ENCODE assay signal across 1 cellular context in the genomic region with DNA sequence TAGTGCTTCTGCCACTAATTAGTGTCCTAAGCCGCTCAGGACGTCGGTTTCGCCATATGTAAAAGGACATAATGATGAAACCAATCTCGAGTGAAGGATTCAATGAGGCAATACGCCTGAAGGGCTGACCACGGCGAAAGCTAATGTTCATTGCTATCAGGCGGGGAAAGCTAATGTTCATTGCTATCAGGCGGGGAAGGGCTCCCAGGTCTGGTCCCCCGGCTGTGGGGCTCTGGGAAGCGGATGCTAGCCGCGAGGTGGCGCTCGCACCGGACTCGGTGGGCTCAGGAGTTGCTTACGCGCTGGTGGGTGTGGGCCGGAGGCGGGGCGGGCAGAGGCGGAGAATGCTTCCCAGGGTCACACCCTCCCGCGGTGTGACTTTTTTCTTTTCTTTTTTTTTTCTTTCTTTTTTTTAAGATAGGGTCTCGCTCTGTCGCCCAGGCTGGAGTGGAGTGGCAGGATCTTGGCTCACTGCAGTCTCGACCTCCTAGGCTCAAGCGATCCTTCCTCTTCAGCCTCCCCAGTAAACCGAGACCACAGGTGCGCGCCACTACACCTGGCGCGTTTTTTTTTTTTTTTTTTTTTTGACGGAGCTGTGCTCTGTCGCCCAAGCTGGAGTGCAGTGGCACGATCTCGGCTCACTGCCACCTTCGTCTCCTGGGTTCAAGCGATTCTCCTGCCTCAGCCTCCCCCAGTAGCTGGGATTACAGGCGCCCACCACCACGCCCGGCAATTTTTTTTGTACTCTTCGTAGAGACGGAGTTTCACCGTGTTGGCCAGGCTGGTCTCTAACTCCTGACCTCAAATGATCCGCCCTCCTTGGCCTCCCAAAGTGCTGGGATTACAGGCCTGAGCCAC.
TF ChIP-seq lines count a peak whose summit lies in the region.

No MANE protein-coding gene starts in this region.

TF ChIP-seq in HepG2, 621 proteins besides CTCF, POLR2A, EP300 and RAD21 (continues in another document):
- TF ChIP-seq ZFY (CRISPR knock-in tag; IDR thresholded peaks at IDR 0.05) (no peak), SRSF1 (optimal IDR thresholded peaks at IDR 0.05; ENCODE audit: low read depth, low read length) (no peak), THAP11 (CRISPR knock-in tag; IDR thresholded peaks at IDR 0.05) (0 out of 2 replicates have a peak, but pooled peaks have one; percentile 24), ARNT (IDR thresholded peaks at IDR 0.05) (no peak), ZNF724P (CRISPR knock-in tag; IDR thresholded peaks at IDR 0.05; ENCODE audit: borderline replicate concordance) (no peak), NFYB (CRISPR knock-in tag; IDR thresholded peaks at IDR 0.05) (no peak), JUNB (CRISPR knock-in tag; IDR thresholded peaks at IDR 0.05; ENCODE audit: borderline replicate concordance) (no peak), THYN1 (CRISPR knock-in tag; IDR thresholded peaks at IDR 0.05; ENCODE audit: borderline replicate concordance, low read depth) (no peak), SALL2 (CRISPR knock-in tag; IDR thresholded peaks at IDR 0.05) (peak; percentile 31; the same call in 1 of the 2 replicates), MTF2 (CRISPR knock-in tag; IDR thresholded peaks at IDR 0.05; ENCODE audit: borderline replicate concordance) (peak; percentile 59; the same call in 1 of the 2 replicates), KLF11 (CRISPR knock-in tag; IDR thresholded peaks at IDR 0.05) (no peak), HNRNPH1 (optimal IDR thresholded peaks at IDR 0.05; ENCODE audit: low read depth, low read length) (no peak), MYC (CRISPR knock-in tag; IDR thresholded peaks at IDR 0.05; ENCODE audit: borderline replicate concordance) (peak; percentile 29; the same call in 1 of the 2 replicates), NCOA2 (CRISPR knock-in tag; IDR thresholded peaks at IDR 0.05) (no peak), TARDBP (CRISPR knock-in tag; IDR thresholded peaks at IDR 0.05) (no peak), SALL1 (CRISPR knock-in tag; IDR thresholded peaks at IDR 0.05) (0 out of 2 replicates have a peak, but pooled peaks have one; percentile 33), MEF2D (CRISPR knock-in tag; IDR thresholded peaks at IDR 0.05) (no peak), STAG1 (CRISPR knock-in tag; IDR thresholded peaks at IDR 0.05) (peak; percentile 60), ZNF468 (CRISPR knock-in tag; IDR thresholded peaks at IDR 0.05) (no peak), ZNF589 (CRISPR knock-in tag; conservative IDR thresholded peaks at IDR 0.05) (no peak), SIX1 (CRISPR knock-in tag; IDR thresholded peaks at IDR 0.05; ENCODE audit: borderline replicate concordance) (no peak), SIN3A (IDR thresholded peaks at IDR 0.05; ENCODE audit: borderline replicate concordance, low read depth, low read length) (no peak), ZNF124 (CRISPR knock-in tag; IDR thresholded peaks at IDR 0.05) (0 out of 2 replicates have a peak, but pooled peaks have one; percentile 30), FOXK1 (CRISPR knock-in tag; IDR thresholded peaks at IDR 0.05; ENCODE audit: borderline replicate concordance, low read depth) (peak; percentile 18; the same call in 1 of the 2 replicates)
- TF ChIP-seq, protein P1, sequence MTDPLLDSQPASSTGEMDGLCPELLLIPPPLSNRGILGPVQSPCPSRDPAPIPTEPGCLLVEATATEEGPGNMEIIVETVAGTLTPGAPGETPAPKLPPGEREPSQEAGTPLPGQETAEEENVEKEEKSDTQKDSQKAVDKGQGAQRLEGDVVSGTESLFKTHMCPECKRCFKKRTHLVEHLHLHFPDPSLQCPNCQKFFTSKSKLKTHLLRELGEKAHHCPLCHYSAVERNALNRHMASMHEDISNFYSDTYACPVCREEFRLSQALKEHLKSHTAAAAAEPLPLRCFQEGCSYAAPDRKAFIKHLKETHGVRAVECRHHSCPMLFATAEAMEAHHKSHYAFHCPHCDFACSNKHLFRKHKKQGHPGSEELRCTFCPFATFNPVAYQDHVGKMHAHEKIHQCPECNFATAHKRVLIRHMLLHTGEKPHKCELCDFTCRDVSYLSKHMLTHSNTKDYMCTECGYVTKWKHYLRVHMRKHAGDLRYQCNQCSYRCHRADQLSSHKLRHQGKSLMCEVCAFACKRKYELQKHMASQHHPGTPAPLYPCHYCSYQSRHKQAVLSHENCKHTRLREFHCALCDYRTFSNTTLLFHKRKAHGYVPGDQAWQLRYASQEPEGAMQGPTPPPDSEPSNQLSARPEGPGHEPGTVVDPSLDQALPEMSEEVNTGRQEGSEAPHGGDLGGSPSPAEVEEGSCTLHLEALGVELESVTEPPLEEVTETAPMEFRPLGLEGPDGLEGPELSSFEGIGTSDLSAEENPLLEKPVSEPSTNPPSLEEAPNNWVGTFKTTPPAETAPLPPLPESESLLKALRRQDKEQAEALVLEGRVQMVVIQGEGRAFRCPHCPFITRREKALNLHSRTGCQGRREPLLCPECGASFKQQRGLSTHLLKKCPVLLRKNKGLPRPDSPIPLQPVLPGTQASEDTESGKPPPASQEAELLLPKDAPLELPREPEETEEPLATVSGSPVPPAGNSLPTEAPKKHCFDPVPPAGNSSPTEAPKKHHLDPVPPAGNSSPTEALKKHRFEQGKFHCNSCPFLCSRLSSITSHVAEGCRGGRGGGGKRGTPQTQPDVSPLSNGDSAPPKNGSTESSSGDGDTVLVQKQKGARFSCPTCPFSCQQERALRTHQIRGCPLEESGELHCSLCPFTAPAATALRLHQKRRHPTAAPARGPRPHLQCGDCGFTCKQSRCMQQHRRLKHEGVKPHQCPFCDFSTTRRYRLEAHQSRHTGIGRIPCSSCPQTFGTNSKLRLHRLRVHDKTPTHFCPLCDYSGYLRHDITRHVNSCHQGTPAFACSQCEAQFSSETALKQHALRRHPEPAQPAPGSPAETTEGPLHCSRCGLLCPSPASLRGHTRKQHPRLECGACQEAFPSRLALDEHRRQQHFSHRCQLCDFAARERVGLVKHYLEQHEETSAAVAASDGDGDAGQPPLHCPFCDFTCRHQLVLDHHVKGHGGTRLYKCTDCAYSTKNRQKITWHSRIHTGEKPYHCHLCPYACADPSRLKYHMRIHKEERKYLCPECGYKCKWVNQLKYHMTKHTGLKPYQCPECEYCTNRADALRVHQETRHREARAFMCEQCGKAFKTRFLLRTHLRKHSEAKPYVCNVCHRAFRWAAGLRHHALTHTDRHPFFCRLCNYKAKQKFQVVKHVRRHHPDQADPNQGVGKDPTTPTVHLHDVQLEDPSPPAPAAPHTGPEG (CRISPR knock-in tag; IDR thresholded peaks at IDR 0.05), result 0 out of 2 replicates have a peak, but pooled peaks have one; percentile 36
- TF ChIP-seq, protein P2, sequence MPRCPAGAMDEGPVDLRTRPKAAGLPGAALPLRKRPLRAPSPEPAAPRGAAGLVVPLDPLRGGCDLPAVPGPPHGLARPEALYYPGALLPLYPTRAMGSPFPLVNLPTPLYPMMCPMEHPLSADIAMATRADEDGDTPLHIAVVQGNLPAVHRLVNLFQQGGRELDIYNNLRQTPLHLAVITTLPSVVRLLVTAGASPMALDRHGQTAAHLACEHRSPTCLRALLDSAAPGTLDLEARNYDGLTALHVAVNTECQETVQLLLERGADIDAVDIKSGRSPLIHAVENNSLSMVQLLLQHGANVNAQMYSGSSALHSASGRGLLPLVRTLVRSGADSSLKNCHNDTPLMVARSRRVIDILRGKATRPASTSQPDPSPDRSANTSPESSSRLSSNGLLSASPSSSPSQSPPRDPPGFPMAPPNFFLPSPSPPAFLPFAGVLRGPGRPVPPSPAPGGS (CRISPR knock-in tag; IDR thresholded peaks at IDR 0.05), result no peak
- TF ChIP-seq, protein P3, sequence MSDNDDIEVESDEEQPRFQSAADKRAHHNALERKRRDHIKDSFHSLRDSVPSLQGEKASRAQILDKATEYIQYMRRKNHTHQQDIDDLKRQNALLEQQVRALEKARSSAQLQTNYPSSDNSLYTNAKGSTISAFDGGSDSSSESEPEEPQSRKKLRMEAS (IDR thresholded peaks at IDR 0.05), result 0 out of 2 replicates have a peak, but pooled peaks have one; percentile 18
- TF ChIP-seq, protein P4, sequence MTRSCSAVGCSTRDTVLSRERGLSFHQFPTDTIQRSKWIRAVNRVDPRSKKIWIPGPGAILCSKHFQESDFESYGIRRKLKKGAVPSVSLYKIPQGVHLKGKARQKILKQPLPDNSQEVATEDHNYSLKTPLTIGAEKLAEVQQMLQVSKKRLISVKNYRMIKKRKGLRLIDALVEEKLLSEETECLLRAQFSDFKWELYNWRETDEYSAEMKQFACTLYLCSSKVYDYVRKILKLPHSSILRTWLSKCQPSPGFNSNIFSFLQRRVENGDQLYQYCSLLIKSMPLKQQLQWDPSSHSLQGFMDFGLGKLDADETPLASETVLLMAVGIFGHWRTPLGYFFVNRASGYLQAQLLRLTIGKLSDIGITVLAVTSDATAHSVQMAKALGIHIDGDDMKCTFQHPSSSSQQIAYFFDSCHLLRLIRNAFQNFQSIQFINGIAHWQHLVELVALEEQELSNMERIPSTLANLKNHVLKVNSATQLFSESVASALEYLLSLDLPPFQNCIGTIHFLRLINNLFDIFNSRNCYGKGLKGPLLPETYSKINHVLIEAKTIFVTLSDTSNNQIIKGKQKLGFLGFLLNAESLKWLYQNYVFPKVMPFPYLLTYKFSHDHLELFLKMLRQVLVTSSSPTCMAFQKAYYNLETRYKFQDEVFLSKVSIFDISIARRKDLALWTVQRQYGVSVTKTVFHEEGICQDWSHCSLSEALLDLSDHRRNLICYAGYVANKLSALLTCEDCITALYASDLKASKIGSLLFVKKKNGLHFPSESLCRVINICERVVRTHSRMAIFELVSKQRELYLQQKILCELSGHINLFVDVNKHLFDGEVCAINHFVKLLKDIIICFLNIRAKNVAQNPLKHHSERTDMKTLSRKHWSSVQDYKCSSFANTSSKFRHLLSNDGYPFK (CRISPR knock-in tag; IDR thresholded peaks at IDR 0.05; ENCODE audit: borderline replicate concordance), result no peak
- TF ChIP-seq, protein P5, sequence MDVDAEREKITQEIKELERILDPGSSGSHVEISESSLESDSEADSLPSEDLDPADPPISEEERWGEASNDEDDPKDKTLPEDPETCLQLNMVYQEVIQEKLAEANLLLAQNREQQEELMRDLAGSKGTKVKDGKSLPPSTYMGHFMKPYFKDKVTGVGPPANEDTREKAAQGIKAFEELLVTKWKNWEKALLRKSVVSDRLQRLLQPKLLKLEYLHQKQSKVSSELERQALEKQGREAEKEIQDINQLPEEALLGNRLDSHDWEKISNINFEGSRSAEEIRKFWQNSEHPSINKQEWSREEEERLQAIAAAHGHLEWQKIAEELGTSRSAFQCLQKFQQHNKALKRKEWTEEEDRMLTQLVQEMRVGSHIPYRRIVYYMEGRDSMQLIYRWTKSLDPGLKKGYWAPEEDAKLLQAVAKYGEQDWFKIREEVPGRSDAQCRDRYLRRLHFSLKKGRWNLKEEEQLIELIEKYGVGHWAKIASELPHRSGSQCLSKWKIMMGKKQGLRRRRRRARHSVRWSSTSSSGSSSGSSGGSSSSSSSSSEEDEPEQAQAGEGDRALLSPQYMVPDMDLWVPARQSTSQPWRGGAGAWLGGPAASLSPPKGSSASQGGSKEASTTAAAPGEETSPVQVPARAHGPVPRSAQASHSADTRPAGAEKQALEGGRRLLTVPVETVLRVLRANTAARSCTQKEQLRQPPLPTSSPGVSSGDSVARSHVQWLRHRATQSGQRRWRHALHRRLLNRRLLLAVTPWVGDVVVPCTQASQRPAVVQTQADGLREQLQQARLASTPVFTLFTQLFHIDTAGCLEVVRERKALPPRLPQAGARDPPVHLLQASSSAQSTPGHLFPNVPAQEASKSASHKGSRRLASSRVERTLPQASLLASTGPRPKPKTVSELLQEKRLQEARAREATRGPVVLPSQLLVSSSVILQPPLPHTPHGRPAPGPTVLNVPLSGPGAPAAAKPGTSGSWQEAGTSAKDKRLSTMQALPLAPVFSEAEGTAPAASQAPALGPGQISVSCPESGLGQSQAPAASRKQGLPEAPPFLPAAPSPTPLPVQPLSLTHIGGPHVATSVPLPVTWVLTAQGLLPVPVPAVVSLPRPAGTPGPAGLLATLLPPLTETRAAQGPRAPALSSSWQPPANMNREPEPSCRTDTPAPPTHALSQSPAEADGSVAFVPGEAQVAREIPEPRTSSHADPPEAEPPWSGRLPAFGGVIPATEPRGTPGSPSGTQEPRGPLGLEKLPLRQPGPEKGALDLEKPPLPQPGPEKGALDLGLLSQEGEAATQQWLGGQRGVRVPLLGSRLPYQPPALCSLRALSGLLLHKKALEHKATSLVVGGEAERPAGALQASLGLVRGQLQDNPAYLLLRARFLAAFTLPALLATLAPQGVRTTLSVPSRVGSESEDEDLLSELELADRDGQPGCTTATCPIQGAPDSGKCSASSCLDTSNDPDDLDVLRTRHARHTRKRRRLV (CRISPR knock-in tag; IDR thresholded peaks at IDR 0.05), result no peak
- TF ChIP-seq, protein P6, sequence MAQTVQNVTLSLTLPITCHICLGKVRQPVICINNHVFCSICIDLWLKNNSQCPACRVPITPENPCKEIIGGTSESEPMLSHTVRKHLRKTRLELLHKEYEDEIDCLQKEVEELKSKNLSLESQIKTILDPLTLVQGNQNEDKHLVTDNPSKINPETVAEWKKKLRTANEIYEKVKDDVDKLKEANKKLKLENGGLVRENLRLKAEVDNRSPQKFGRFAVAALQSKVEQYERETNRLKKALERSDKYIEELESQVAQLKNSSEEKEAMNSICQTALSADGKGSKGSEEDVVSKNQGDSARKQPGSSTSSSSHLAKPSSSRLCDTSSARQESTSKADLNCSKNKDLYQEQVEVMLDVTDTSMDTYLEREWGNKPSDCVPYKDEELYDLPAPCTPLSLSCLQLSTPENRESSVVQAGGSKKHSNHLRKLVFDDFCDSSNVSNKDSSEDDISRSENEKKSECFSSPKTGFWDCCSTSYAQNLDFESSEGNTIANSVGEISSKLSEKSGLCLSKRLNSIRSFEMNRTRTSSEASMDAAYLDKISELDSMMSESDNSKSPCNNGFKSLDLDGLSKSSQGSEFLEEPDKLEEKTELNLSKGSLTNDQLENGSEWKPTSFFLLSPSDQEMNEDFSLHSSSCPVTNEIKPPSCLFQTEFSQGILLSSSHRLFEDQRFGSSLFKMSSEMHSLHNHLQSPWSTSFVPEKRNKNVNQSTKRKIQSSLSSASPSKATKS (CRISPR knock-in tag; IDR thresholded peaks at IDR 0.05), result no peak
- TF ChIP-seq, protein P7, sequence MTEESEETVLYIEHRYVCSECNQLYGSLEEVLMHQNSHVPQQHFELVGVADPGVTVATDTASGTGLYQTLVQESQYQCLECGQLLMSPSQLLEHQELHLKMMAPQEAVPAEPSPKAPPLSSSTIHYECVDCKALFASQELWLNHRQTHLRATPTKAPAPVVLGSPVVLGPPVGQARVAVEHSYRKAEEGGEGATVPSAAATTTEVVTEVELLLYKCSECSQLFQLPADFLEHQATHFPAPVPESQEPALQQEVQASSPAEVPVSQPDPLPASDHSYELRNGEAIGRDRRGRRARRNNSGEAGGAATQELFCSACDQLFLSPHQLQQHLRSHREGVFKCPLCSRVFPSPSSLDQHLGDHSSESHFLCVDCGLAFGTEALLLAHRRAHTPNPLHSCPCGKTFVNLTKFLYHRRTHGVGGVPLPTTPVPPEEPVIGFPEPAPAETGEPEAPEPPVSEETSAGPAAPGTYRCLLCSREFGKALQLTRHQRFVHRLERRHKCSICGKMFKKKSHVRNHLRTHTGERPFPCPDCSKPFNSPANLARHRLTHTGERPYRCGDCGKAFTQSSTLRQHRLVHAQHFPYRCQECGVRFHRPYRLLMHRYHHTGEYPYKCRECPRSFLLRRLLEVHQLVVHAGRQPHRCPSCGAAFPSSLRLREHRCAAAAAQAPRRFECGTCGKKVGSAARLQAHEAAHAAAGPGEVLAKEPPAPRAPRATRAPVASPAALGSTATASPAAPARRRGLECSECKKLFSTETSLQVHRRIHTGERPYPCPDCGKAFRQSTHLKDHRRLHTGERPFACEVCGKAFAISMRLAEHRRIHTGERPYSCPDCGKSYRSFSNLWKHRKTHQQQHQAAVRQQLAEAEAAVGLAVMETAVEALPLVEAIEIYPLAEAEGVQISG (CRISPR knock-in tag; IDR thresholded peaks at IDR 0.05), result peak; percentile 88
